ENCODE assay signal across 10 cellular contexts in the genomic region with DNA sequence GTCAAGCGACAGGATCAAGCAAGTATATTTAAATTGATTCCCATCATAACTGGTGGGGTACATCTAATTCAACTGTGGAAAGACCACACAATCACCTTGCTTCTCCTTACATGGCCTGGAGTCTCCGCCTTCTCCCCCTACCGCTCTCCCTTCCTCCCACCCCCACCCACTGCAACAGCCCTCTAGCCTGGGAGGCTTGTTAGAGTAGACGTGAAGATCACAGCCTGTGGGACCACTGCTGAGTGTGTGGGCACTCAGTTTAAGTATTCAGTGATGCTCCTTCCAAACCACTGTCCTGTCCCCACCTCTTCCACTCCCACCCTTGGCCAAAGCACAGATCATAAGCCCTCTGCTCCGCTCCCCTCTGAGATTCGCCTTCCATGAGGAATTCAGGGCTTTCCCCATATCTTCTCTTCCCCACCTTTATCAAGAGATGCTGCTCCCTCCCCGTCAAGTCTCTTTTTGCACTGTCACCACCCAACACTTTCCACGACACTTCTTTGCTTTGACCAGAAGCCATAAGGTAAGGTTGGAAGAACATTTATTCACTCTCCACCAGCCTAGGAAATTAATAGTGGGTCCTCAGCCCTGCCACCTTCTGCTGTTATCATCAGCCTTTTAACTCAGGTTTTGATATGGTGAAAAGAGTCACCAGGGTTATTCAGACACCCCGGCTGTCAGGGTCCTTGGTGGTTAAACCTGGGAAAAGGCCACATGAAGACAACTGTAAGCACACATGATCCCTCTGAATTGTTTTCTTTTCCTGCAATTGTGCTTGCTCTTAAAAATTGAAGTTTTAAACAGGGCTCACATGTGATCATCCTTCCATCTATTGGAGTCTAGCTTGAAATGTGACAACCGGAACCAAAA. TPM values are rescaled to one million over a fixed set of nuclear protein-coding genes. Genes with fewer than 3 reads are reported as not detected.
A peak's percentile ranks its signal among the peaks of the same experiment; 100 is the strongest.
DNase-seq lines count a peak whose midpoint lies in the region; ATAC-seq and TF ChIP-seq lines count a peak whose summit lies in the region.
"Had no signal": no experiment of that assay in that cellular context is flagged by ENCODE, and none has a peak within 500 bp of the region (broad histone marks: within the 10 kb centered on the region; RNA-seq: fewer than 3 reads in every experiment).

No MANE protein-coding gene starts in this region.

- ATAC-seq in SK-N-SH treated with all-trans-retinoic acid at 6 μM for 48 hours (no peak), HG03097 (IDR thresholded peaks at IDR 0.05; ENCODE audit: low FRiP score, unreplicated experiment) (no peak)

- TF ChIP-seq CTCF in SK-N-SH (IDR thresholded peaks at IDR 0.05) (no peak), esophagus muscularis mucosa (IDR thresholded peaks at IDR 0.05) (no peak), retinal pigment epithelial cell (conservative IDR thresholded peaks at IDR 0.05; ENCODE audit: low read depth, low read length) (no peak)

- TF ChIP-seq POLR2A in esophagus muscularis mucosa (IDR thresholded peaks at IDR 0.05; ENCODE audit: low read depth) = no peak

- WGBS in SK-N-SH (ENCODE audit: low lambda C conversion rate) = 95% methylated on average over 10 of the region's 10 CpGs
- WGBS in esophagus muscularis mucosa = 90% methylated on average over 10 of the region's 10 CpGs

- H3K9me2 ChIP-seq in SK-N-SH = 0 out of 2 replicates have a peak, but pooled peaks cover 3% of the 10 kb centered on the region

- no peak for TF ChIP-seq RAD21 in SK-N-SH (IDR thresholded peaks at IDR 0.05; ENCODE audit: low read length)

- H3K27ac ChIP-seq in SK-N-SH (ENCODE audit: low read depth in 2 of 2, low read length in 1 of 2) = peak overlapping the region in 1 of 2 experiments; percentile 98; a peak in 2 of 4 replicates
- H3K27ac ChIP-seq in SK-N-MC = no peak overlapping the region
- H3K27ac ChIP-seq in esophagus muscularis mucosa (replicated peaks in 1 of 4) = no peak overlapping the region

- H2AFZ ChIP-seq in SK-N-SH (ENCODE audit: low read depth) = 0 out of 2 replicates have a peak overlapping the region, but pooled peaks have one; percentile 97

- DNase-seq in SK-N-SH = no peak
- DNase-seq in SK-N-MC (ENCODE audit: low read depth, low spot score) = no peak
- no peak for DNase-seq in esophagus muscularis mucosa (ENCODE audit: extremely low spot score)
- DNase-seq in retinal pigment epithelial cell (ENCODE audit: low read depth) = no peak
- DNase-seq in mucosa of gallbladder (ENCODE audit: low spot score) = no peak
- no peak for DNase-seq in islet precursor cell
- DNase-seq: body of pancreas, nucleus accumbens had no signal

- H3K27me3 ChIP-seq in SK-N-SH (ENCODE audit: insufficient read depth) (no peaks in the 10 kb centered on the region), esophagus muscularis mucosa (peaks cover 0 to 7% (median 0%) of the 10 kb centered on the region in 4 donors)
- H3K27me3 ChIP-seq: body of pancreas had no signal

- no peaks in the 10 kb centered on the region for H4K20me1 ChIP-seq in SK-N-SH (ENCODE audit: insufficient read depth)

- H3K4me3 ChIP-seq in SK-N-SH (ENCODE audit: low read depth in 2 of 2, low read length in 1 of 2) (peak overlapping the region; percentile 69 to 97; a peak in 3 of 4 replicates), SK-N-MC (peak overlapping the region; percentile 99), esophagus muscularis mucosa (peak overlapping the region in 3 of 4 donors; percentile 60 to 72 (median 66)), retinal pigment epithelial cell (ENCODE audit: low read length) (peak overlapping the region; percentile 96)

- CTCF ChIA-PET in SK-N-SH (lab: Yijun Ruan, JAX) = interaction anchor here (1.1 to 1.5 kb wide), 2 partner anchors 16 to 676 kb away, joined by 4 read pairs; no protein-coding TSS in a partner anchor

- H3K36me3 ChIP-seq in SK-N-SH (replicated peaks in 1 of 2; ENCODE audit: control insufficient read depth in 1 of 2, insufficient read depth in 2 of 2, low read length in 1 of 2) (peaks cover 10 to 16% of the 10 kb centered on the region in 2 experiments), SK-N-MC (ENCODE audit: insufficient read depth, low read length) (peaks cover 32% of the 10 kb centered on the region), esophagus muscularis mucosa (peaks cover 0 to 13% (median 3%) of the 10 kb centered on the region in 4 donors)

- TF ChIP-seq EP300 in SK-N-SH (IDR thresholded peaks at IDR 0.05; ENCODE audit: borderline replicate concordance in 1 of 2, low read depth in 1 of 2, low read length in 1 of 2) = no peak
- TF ChIP-seq EP300 in esophagus muscularis mucosa (IDR thresholded peaks at IDR 0.05) = no peak

- H3K4me2 ChIP-seq in SK-N-SH = peak overlapping the region; percentile 94

- H3K9ac ChIP-seq in SK-N-SH (peak overlapping the region; percentile 95), SK-N-MC (ENCODE audit: insufficient read length) (peak overlapping the region; percentile 95)

- H3K79me2 ChIP-seq in SK-N-SH (ENCODE audit: insufficient read depth) = peaks cover 67% of the 10 kb centered on the region

- H3K9me3 ChIP-seq in SK-N-SH (no peaks in the 10 kb centered on the region), SK-N-MC (ENCODE audit: low read depth, low read length) (no peaks in the 10 kb centered on the region), esophagus muscularis mucosa (no peaks in the 10 kb centered on the region)
- H3K9me3 ChIP-seq: body of pancreas had no signal

- POLR2A ChIA-PET in SK-N-SH (lab: Yijun Ruan, JAX) = no interaction called here

- H3K4me1 ChIP-seq in SK-N-SH (ENCODE audit: control insufficient read depth in 1 of 2, insufficient read depth in 2 of 2, low read depth in 1 of 2, low read length in 1 of 2) (peaks cover 10 to 20% of the 10 kb centered on the region in 2 experiments; a peak in 3 of 4 replicates), esophagus muscularis mucosa (peaks cover 10 to 28% (median 25%) of the 10 kb centered on the region in 4 donors)

- intact Hi-C loops in esophagus muscularis mucosa (cut with DNase I) = loop anchor here (5.0 kb wide), 1 partner anchor 88 kb away; the partner anchor contains the start of gene SMCHD1

- peaks cover 4% of the 10 kb centered on the region for H3F3A ChIP-seq in SK-N-SH (replicated peaks; ENCODE audit: insufficient read depth)

TF ChIP-seq in SK-N-SH, 30 proteins besides CTCF, POLR2A, EP300 and RAD21 (continues in another document):
- TF ChIP-seq JUND (IDR thresholded peaks at IDR 0.05) = no peak
- TF ChIP-seq YY1 (IDR thresholded peaks at IDR 0.05; ENCODE audit: low read depth) = no peak
- TF ChIP-seq, protein P1, sequence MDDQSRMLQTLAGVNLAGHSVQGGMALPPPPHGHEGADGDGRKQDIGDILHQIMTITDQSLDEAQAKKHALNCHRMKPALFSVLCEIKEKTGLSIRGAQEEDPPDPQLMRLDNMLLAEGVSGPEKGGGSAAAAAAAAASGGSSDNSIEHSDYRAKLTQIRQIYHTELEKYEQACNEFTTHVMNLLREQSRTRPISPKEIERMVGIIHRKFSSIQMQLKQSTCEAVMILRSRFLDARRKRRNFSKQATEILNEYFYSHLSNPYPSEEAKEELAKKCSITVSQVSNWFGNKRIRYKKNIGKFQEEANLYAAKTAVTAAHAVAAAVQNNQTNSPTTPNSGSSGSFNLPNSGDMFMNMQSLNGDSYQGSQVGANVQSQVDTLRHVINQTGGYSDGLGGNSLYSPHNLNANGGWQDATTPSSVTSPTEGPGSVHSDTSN (IDR thresholded peaks at IDR 0.05) = no peak
- no peak for TF ChIP-seq MEF2A (IDR thresholded peaks at IDR 0.05; ENCODE audit: borderline replicate concordance, low read depth)
- no peak for TF ChIP-seq TCF12 (IDR thresholded peaks at IDR 0.05)
- no peak for TF ChIP-seq FOXM1 (IDR thresholded peaks at IDR 0.05; ENCODE audit: low read depth)

TF ChIP-seq in SK-N-SH treated with all-trans-retinoic acid at 6 μM for 48 hours, 23 proteins besides CTCF, POLR2A, EP300 and RAD21:
- TF ChIP-seq ZFP30 (CRISPR knock-in tag; IDR thresholded peaks at IDR 0.05) = no peak
- no peak for TF ChIP-seq GLIS3 (CRISPR knock-in tag; IDR thresholded peaks at IDR 0.05)
- TF ChIP-seq CSDC2 (CRISPR knock-in tag; IDR thresholded peaks at IDR 0.05) = no peak
- no peak for TF ChIP-seq ISL1 (CRISPR knock-in tag; IDR thresholded peaks at IDR 0.05)
TF ChIP-seq in SK-N-SH treated with all-trans-retinoic acid at 6 μM for 48 hours: peak in this region for 0.

RNA-seq across cellular contexts. Expression of gene METTL4, which starts 1.7 kb away (rescaled TPM):
- 2.9 and 5.3 TPM in 2 replicates for polyA plus RNA-seq in SK-N-SH (2012; rRNA removed)
- polyA plus RNA-seq in SK-N-SH (2012; cell fraction: cytosol; rRNA removed) = 5.4 TPM in 2 replicates
- 3.4 and 6.9 TPM in 2 replicates for polyA plus RNA-seq in SK-N-SH (2012; cell fraction: nucleus; rRNA removed)
- total RNA-seq in esophagus muscularis mucosa = 1 to 10 TPM; 4.3 to 8.3 (median 5.7) TPM
- 8.9 TPM for total RNA-seq in mucosa of gallbladder

RNA-seq across cellular contexts. Expression of gene NDC80, which starts 1.8 kb away (rescaled TPM):
- polyA plus RNA-seq in SK-N-SH (2012; rRNA removed) = 7.9 and 11.3 TPM in 2 replicates
- 10.1 and 11.6 TPM in 2 replicates for polyA plus RNA-seq in SK-N-SH (2012; cell fraction: cytosol; rRNA removed)
- 9.7 and 11.0 TPM in 2 replicates for polyA plus RNA-seq in SK-N-SH (2012; cell fraction: nucleus; rRNA removed)
- under 1 TPM in 3 of 4 donors, not detected in 1; 0.17 to 0.57 (median 0.42) TPM for total RNA-seq in esophagus muscularis mucosa
- total RNA-seq in mucosa of gallbladder = 1.4 TPM
- total RNA-seq: body of pancreas had no signal
